Comparison of ENCODE assay signal across 9 cellular contexts in genomic region chr3:100634493-100635272, GRCh38. TPM values are rescaled to one million over a fixed set of nuclear protein-coding genes. Genes with fewer than 3 reads are reported as not detected.
DNase-seq lines count a peak whose midpoint lies in the region; ATAC-seq and TF ChIP-seq lines count a peak whose summit lies in the region.
"Had no signal": no experiment of that assay in that cellular context is flagged by ENCODE, and none has a peak within 500 bp of the region (broad histone marks: within the 10 kb centered on the region; RNA-seq: fewer than 3 reads in every experiment).

No MANE protein-coding gene starts in this region.

- H3K4me2 ChIP-seq in GM23338: no peak overlapping the region

- BruUV-seq in Panc1 (replicated peaks; lab: Mats Ljungman, UMichigan): no TSS peak

- peaks cover 8% of the 10 kb centered on the region; the same call in 1 of the 2 replicates for H3K9me2 ChIP-seq in GM23338 (ENCODE audit: insufficient read depth)

- H3K4me3 ChIP-seq in GM23338: no peak overlapping the region
- H3K4me3 ChIP-seq in Panc1 (ENCODE audit: low read depth in 2 of 2, low read length in 2 of 2): no peak overlapping the region

- peaks cover 4% of the 10 kb centered on the region for H3K4me1 ChIP-seq in GM23338 (ENCODE audit: insufficient read depth)
- H3K4me1 ChIP-seq in Panc1 (ENCODE audit: control insufficient read depth, insufficient read depth, low read length): no peaks in the 10 kb centered on the region

- H3K27me3 ChIP-seq in GM23338 (ENCODE audit: insufficient read depth): no peaks in the 10 kb centered on the region
- peaks cover 4% of the 10 kb centered on the region; the same call in 1 of the 2 replicates for H3K27me3 ChIP-seq in Panc1 (ENCODE audit: control insufficient read depth, insufficient read depth, low read length)

- no peaks in the 10 kb centered on the region for H3K9me3 ChIP-seq in Panc1 (ENCODE audit: control insufficient read depth, insufficient read depth, low read depth, low read length)

- no peak overlapping the region for H3K4me3 Mint-ChIP-seq in GM23338
- H3K4me3 Mint-ChIP-seq: central memory CD8-positive, alpha-beta T cell had no signal

- H3K9me3 Mint-ChIP-seq in GM23338: peaks cover 6% of the 10 kb centered on the region; the same call in 1 of the 3 replicates
- H3K9me3 Mint-ChIP-seq: central memory CD8-positive, alpha-beta T cell had no signal

- no peaks in the 10 kb centered on the region for H3K79me2 ChIP-seq in GM23338 (replicated peaks; ENCODE audit: insufficient read depth)

- no peak overlapping the region; the same call in 1 of the 2 replicates for H2AFZ ChIP-seq in GM23338

- CTCF ChIA-PET in Panc1 (lab: Charles Lee): interaction anchor here (0.6 to 1.2 kb wide), 7 partner anchors 31 to 634 kb away, joined by 3 to 7 read pairs (median 3); no protein-coding TSS in a partner anchor

- in situ Hi-C loops in Panc1 (cut with HindIII; ENCODE audit: low pct_unique_long_range_greater_than_20kb, low sequenced_read_pairs): no loop called here

- H3K4me1 Mint-ChIP-seq in GM23338: peaks cover 10% of the 10 kb centered on the region
- H3K4me1 Mint-ChIP-seq: central memory CD8-positive, alpha-beta T cell had no signal

- no peak overlapping the region for H3K27ac ChIP-seq in GM23338 (ENCODE audit: low read depth)
- no peak overlapping the region for H3K27ac ChIP-seq in Panc1 (ENCODE audit: low read length)

- DNase-seq in DMS114 treated with DMSO at 0.1 percent for 48 hours (lab: John Stamatoyannopoulos, UW; ENCODE audit: unreplicated experiment): peak; percentile 1
- peak; percentile 18 for DNase-seq in GM23338 (ENCODE audit: low spot score)
- DNase-seq in Panc1 (ENCODE audit: low read depth, low spot score): no peak
- peak; percentile 3 for DNase-seq in stimulated activated CD8-positive, alpha-beta memory T cell treated with anti-CD3 and anti-CD28 coated beads, Interleukin-2, amount 100 ng/mL, for 48 hours (ENCODE audit: low read depth in 2 of 2)
- no peak for DNase-seq in HuH-7.5 (ENCODE audit: low spot score)

- H3K36me3 Mint-ChIP-seq in GM23338 (ENCODE audit: low read depth): no peaks in the 10 kb centered on the region

- no peak overlapping the region for H3K27ac Mint-ChIP-seq in GM23338

- H3K27me3 Mint-ChIP-seq in GM23338 (ENCODE audit: insufficient read depth, low read depth, poor library complexity): no peaks in the 10 kb centered on the region

- intact Hi-C loops in Panc1 (cut with micrococcal nuclease; ENCODE audit: unreplicated experiment): no loop called here

- ATAC-seq in GM23338: no peak
- peak; percentile 78; the same call in 1 of the 2 replicates for ATAC-seq in Panc1
- peak; percentile 87 for ATAC-seq in esophagus mucosa
- no peak for ATAC-seq in HG02970 (IDR thresholded peaks at IDR 0.05; ENCODE audit: low FRiP score, unreplicated experiment)
- no peak for ATAC-seq in HG03139 (IDR thresholded peaks at IDR 0.05; ENCODE audit: unreplicated experiment)

- no peaks in the 10 kb centered on the region; the same call in 1 of the 2 replicates for H3K36me3 ChIP-seq in GM23338 (ENCODE audit: insufficient read depth)
- H3K36me3 ChIP-seq in Panc1 (ENCODE audit: control insufficient read depth, insufficient read depth, low read length): no peaks in the 10 kb centered on the region

- no peaks in the 10 kb centered on the region for H3F3A ChIP-seq in GM23338 (replicated peaks; ENCODE audit: low read depth)

- POLR2A ChIA-PET in Panc1 (lab: Charles Lee): no interaction called here

- TF ChIP-seq CTCF in GM23338 (conservative IDR thresholded peaks at IDR 0.05; ENCODE audit: low read depth in 2 of 2) (peak in 1 of 2 experiments; percentile 50; a peak in 3 of 4 replicates), Panc1 (IDR thresholded peaks at IDR 0.05) (peak; percentile 32)

- no peaks in the 10 kb centered on the region for H4K20me1 ChIP-seq in GM23338 (replicated peaks; ENCODE audit: insufficient read depth)

TF ChIP-seq in GM23338, 12 proteins besides CTCF, POLR2A, EP300 and RAD21 (continues in another document):
- no peak for TF ChIP-seq REST (IDR thresholded peaks at IDR 0.05; ENCODE audit: unreplicated experiment)
- no peak for TF ChIP-seq EZH2phosphoT487 (IDR thresholded peaks at IDR 0.05; ENCODE audit: unreplicated experiment)
- no peak for TF ChIP-seq EZH2 (IDR thresholded peaks at IDR 0.05; ENCODE audit: low read depth, unreplicated experiment)
- TF ChIP-seq NANOG (IDR thresholded peaks at IDR 0.05; ENCODE audit: borderline replicate concordance): no peak
- TF ChIP-seq, protein P1, sequence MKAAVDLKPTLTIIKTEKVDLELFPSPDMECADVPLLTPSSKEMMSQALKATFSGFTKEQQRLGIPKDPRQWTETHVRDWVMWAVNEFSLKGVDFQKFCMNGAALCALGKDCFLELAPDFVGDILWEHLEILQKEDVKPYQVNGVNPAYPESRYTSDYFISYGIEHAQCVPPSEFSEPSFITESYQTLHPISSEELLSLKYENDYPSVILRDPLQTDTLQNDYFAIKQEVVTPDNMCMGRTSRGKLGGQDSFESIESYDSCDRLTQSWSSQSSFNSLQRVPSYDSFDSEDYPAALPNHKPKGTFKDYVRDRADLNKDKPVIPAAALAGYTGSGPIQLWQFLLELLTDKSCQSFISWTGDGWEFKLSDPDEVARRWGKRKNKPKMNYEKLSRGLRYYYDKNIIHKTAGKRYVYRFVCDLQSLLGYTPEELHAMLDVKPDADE (IDR thresholded peaks at IDR 0.05): no peak

RNA-seq across cellular contexts. Expression of gene ADGRG7, which starts 25.3 kb away (rescaled TPM):
- total RNA-seq in GM23338 (2014; rRNA removed; shearing (Covaris generic)): not detected in 2 replicates
- polyA plus RNA-seq in GM23338 (2016; fragmentation: Nextera tagmentation; extraction: Ambion mirVana): not detected in 2 replicates
- total RNA-seq in Panc1 (2021; ENCODE audit: unreplicated experiment) (not detected), esophagus mucosa (not detected)
- polyA plus RNA-seq in Panc1 (2012; ENCODE audit: insufficient read length): not detected

Comparison
In these comparisons a context has a peak if more than half of its experiments do, and no peak if none do; other contexts are left out.
1. DNase-seq: peak in DMS114 treated with DMSO at 0.1 percent for 48 hours (single experiment), GM23338 (single experiment) and stimulated activated CD8-positive, alpha-beta memory T cell treated with anti-CD3 and anti-CD28 coated beads, Interleukin-2, amount 100 ng/mL, for 48 hours (2 of 2); none in Panc1 (single experiment) and HuH-7.5 (single experiment).
2. ATAC-seq: peak in Panc1 (single experiment) and esophagus mucosa (single experiment); none in GM23338 (single experiment), HG02970 (single experiment) and HG03139 (single experiment).